ENCODE assay signal across 1 cellular context in genomic region chr9:82260691-82261090, GRCh38.
TF ChIP-seq lines count a peak whose summit lies in the region.

No MANE protein-coding gene starts in this region.

TF ChIP-seq in GM23338, 12 proteins besides CTCF, POLR2A, EP300 and RAD21 (continued from another document):
- TF ChIP-seq, protein P1, sequence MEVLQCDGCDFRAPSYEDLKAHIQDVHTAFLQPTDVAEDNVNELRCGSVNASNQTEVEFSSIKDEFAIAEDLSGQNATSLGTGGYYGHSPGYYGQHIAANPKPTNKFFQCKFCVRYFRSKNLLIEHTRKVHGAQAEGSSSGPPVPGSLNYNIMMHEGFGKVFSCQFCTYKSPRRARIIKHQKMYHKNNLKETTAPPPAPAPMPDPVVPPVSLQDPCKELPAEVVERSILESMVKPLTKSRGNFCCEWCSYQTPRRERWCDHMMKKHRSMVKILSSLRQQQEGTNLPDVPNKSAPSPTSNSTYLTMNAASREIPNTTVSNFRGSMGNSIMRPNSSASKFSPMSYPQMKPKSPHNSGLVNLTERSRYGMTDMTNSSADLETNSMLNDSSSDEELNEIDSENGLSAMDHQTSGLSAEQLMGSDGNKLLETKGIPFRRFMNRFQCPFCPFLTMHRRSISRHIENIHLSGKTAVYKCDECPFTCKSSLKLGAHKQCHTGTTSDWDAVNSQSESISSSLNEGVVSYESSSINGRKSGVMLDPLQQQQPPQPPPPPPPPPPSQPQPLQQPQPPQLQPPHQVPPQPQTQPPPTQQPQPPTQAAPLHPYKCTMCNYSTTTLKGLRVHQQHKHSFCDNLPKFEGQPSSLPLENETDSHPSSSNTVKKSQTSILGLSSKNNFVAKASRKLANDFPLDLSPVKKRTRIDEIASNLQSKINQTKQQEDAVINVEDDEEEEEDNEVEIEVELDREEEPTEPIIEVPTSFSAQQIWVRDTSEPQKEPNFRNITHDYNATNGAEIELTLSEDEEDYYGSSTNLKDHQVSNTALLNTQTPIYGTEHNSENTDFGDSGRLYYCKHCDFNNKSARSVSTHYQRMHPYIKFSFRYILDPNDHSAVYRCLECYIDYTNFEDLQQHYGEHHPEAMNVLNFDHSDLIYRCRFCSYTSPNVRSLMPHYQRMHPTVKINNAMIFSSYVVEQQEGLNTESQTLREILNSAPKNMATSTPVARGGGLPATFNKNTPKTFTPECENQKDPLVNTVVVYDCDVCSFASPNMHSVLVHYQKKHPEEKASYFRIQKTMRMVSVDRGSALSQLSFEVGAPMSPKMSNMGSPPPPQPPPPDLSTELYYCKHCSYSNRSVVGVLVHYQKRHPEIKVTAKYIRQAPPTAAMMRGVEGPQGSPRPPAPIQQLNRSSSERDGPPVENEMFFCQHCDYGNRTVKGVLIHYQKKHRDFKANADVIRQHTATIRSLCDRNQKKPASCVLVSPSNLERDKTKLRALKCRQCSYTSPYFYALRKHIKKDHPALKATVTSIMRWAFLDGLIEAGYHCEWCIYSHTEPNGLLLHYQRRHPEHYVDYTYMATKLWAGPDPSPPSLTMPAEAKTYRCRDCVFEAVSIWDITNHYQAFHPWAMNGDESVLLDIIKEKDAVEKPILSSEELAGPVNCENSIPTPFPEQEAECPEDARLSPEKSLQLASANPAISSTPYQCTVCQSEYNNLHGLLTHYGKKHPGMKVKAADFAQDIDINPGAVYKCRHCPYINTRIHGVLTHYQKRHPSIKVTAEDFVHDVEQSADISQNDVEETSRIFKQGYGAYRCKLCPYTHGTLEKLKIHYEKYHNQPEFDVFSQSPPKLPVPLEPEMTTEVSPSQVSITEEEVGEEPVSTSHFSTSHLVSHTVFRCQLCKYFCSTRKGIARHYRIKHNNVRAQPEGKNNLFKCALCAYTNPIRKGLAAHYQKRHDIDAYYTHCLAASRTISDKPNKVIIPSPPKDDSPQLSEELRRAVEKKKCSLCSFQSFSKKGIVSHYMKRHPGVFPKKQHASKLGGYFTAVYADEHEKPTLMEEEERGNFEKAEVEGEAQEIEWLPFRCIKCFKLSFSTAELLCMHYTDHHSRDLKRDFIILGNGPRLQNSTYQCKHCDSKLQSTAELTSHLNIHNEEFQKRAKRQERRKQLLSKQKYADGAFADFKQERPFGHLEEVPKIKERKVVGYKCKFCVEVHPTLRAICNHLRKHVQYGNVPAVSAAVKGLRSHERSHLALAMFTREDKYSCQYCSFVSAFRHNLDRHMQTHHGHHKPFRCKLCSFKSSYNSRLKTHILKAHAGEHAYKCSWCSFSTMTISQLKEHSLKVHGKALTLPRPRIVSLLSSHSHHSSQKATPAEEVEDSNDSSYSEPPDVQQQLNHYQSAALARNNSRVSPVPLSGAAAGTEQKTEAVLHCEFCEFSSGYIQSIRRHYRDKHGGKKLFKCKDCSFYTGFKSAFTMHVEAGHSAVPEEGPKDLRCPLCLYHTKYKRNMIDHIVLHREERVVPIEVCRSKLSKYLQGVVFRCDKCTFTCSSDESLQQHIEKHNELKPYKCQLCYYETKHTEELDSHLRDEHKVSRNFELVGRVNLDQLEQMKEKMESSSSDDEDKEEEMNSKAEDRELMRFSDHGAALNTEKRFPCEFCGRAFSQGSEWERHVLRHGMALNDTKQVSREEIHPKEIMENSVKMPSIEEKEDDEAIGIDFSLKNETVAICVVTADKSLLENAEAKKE (CRISPR knock-in tag; IDR thresholded peaks at IDR 0.05), result no peak
- no peak for TF ChIP-seq JUNB (IDR thresholded peaks at IDR 0.05; ENCODE audit: unreplicated experiment)
- no peak for TF ChIP-seq ZNF114 (CRISPR knock-in tag; IDR thresholded peaks at IDR 0.05)
- no peak for TF ChIP-seq ZNF331 (CRISPR knock-in tag; IDR thresholded peaks at IDR 0.05; ENCODE audit: low read depth)
- TF ChIP-seq CREB1 (CRISPR knock-in tag; IDR thresholded peaks at IDR 0.05; ENCODE audit: low read depth), result no peak
- TF ChIP-seq NANOG (IDR thresholded peaks at IDR 0.05; ENCODE audit: borderline replicate concordance), result no peak
- TF ChIP-seq, protein P2, sequence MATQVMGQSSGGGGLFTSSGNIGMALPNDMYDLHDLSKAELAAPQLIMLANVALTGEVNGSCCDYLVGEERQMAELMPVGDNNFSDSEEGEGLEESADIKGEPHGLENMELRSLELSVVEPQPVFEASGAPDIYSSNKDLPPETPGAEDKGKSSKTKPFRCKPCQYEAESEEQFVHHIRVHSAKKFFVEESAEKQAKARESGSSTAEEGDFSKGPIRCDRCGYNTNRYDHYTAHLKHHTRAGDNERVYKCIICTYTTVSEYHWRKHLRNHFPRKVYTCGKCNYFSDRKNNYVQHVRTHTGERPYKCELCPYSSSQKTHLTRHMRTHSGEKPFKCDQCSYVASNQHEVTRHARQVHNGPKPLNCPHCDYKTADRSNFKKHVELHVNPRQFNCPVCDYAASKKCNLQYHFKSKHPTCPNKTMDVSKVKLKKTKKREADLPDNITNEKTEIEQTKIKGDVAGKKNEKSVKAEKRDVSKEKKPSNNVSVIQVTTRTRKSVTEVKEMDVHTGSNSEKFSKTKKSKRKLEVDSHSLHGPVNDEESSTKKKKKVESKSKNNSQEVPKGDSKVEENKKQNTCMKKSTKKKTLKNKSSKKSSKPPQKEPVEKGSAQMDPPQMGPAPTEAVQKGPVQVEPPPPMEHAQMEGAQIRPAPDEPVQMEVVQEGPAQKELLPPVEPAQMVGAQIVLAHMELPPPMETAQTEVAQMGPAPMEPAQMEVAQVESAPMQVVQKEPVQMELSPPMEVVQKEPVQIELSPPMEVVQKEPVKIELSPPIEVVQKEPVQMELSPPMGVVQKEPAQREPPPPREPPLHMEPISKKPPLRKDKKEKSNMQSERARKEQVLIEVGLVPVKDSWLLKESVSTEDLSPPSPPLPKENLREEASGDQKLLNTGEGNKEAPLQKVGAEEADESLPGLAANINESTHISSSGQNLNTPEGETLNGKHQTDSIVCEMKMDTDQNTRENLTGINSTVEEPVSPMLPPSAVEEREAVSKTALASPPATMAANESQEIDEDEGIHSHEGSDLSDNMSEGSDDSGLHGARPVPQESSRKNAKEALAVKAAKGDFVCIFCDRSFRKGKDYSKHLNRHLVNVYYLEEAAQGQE (IDR thresholded peaks at IDR 0.05; ENCODE audit: unreplicated experiment), result no peak
- no peak for TF ChIP-seq POLR2AphosphoS5 (IDR thresholded peaks at IDR 0.05; ENCODE audit: low read depth)
- no peak for TF ChIP-seq EZH2phosphoT487 (IDR thresholded peaks at IDR 0.05; ENCODE audit: unreplicated experiment)
- TF ChIP-seq, protein P3, sequence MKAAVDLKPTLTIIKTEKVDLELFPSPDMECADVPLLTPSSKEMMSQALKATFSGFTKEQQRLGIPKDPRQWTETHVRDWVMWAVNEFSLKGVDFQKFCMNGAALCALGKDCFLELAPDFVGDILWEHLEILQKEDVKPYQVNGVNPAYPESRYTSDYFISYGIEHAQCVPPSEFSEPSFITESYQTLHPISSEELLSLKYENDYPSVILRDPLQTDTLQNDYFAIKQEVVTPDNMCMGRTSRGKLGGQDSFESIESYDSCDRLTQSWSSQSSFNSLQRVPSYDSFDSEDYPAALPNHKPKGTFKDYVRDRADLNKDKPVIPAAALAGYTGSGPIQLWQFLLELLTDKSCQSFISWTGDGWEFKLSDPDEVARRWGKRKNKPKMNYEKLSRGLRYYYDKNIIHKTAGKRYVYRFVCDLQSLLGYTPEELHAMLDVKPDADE (IDR thresholded peaks at IDR 0.05), result no peak
